In the genomic region with DNA sequence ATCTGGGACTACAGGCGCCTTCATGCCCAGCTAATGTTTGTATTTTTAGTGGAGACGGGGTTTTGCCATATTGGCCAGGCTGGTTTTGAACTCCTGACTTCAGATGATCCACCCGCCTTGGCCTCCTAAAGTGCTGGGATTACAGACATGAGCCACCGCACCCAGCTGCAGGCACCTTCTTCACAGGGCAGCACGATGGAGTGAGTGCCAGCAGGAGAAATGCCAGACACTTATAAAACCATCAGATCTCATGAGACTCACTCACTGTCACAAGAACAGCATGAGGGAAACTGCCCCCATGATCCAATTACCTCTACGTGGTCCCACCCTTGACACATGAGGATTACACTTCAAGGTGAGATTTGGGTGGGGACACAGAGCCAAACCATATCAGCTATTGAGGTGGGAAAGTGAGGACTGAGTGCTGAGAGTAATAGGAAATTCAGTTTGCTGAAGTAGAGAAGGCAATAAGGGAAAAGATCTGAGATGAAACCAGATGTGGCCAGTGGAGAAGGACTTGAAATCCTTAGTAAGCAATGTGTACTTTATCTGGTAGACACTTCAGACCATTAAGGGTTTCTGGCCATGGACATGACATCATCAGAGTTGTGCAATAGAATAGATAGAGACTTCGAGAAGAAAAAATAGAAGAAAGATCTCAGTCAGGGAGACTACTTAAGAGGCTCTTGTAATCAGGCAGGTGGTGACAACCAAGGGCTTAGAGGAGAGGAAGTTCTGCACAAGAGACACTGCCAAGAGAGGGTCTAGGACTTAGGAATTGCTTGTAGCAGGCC, we compare ENCODE assay signal across 20 cellular contexts. TPM values are rescaled to one million over a fixed set of nuclear protein-coding genes. Genes with fewer than 3 reads are reported as not detected.
DNase-seq lines count a peak whose midpoint lies in the region; ATAC-seq and TF ChIP-seq lines count a peak whose summit lies in the region.
"Had no signal": no experiment of that assay in that cellular context is flagged by ENCODE, and none has a peak within 500 bp of the region (broad histone marks: within the 10 kb centered on the region; RNA-seq: fewer than 3 reads in every experiment).

No MANE protein-coding gene starts in this region.

- no peak overlapping the region for H3K23ac ChIP-seq in trophoblast cell (ENCODE audit: low read length)

- no peak overlapping the region for H3K4me2 ChIP-seq in trophoblast cell (ENCODE audit: low read length)

- H2AK5ac ChIP-seq in trophoblast cell (ENCODE audit: low read length), result no peak overlapping the region

- no peaks in the 10 kb centered on the region for H3K79me2 ChIP-seq in trophoblast cell (ENCODE audit: control insufficient read depth, insufficient read depth, low read length, poor library complexity)

- DNase-seq in left ventricle myocardium superior, result no peak
- no peak for DNase-seq in right atrium auricular region (ENCODE audit: low spot score)
- peak; percentile 1 for DNase-seq in amniotic epithelial cell (ENCODE audit: low read depth)
- DNase-seq in iris pigment epithelial cell (ENCODE audit: low read depth), result peak; percentile 7
- no peak for DNase-seq in sciatic nerve (ENCODE audit: low spot score)
- no peak for DNase-seq in trophoblast cell
- DNase-seq: DMS153; GOT3; Karpas-422; MM.1S; NCI-H1417; NCI-H1930; NCI-H2171 treated with DMSO at 0.1 percent for 48 hours; NCI-H446 treated with DMSO at 0.1 percent for 48 hours; NK-92 treated with Interleukin-12 subunit alpha and Interleukin-12 subunit beta, amount 100 ng/mL, for 24 hours had no signal

- no peaks in the 10 kb centered on the region for H3K4me1 ChIP-seq in right atrium auricular region
- H3K4me1 ChIP-seq in trophoblast cell (ENCODE audit: control insufficient read depth in 1 of 2, insufficient read depth in 2 of 2, low read length in 2 of 2), result peaks cover 0 to 7% of the 10 kb centered on the region in 2 experiments

- no peak overlapping the region for H2AFZ ChIP-seq in trophoblast cell (ENCODE audit: insufficient read depth, low read length, poor library complexity)

- H2BK12ac ChIP-seq in trophoblast cell (ENCODE audit: low read length), result no peak overlapping the region

- H4K91ac ChIP-seq in trophoblast cell (ENCODE audit: low read depth, low read length), result no peak overlapping the region

- no peak overlapping the region for H3K18ac ChIP-seq in trophoblast cell (ENCODE audit: low read length)

- H2BK5ac ChIP-seq in trophoblast cell (ENCODE audit: low read depth, low read length, poor library complexity), result no peak overlapping the region

- no peak for TF ChIP-seq CTCF in right atrium auricular region (IDR thresholded peaks at IDR 0.05)

- ATAC-seq in left ventricle myocardium superior (peak; percentile 41), HG03159 (IDR thresholded peaks at IDR 0.05; ENCODE audit: unreplicated experiment) (no peak), sciatic nerve (no peak)

- H3K36me3 ChIP-seq in right atrium auricular region (no peaks in the 10 kb centered on the region), trophoblast cell (ENCODE audit: control insufficient read depth in 1 of 2, insufficient read depth in 2 of 2, low read length in 2 of 2) (no peaks in the 10 kb centered on the region)

- H3K27me3 ChIP-seq in right atrium auricular region (no peaks in the 10 kb centered on the region), trophoblast cell (ENCODE audit: insufficient read depth, low read length) (no peaks in the 10 kb centered on the region)

- H3K4ac ChIP-seq in trophoblast cell (ENCODE audit: low read depth, low read length), result no peak overlapping the region

- no CpG with 5 or more reads among the region's 7 CpGs for WGBS in trophoblast cell (ENCODE audit: extremely low coverage, insufficient coverage, insufficient read length)

- no peaks in the 10 kb centered on the region for H3K9me3 ChIP-seq in right atrium auricular region
- H3K9me3 ChIP-seq in trophoblast cell (ENCODE audit: insufficient read depth, low read depth, low read length), result peaks cover 2% of the 10 kb centered on the region

- no peak overlapping the region for H3K9ac ChIP-seq in trophoblast cell (ENCODE audit: low read length)

- H3K14ac ChIP-seq in trophoblast cell (ENCODE audit: low read length), result no peak overlapping the region

- H2BK120ac ChIP-seq in trophoblast cell (ENCODE audit: insufficient read depth, low read length, poor library complexity), result no peak overlapping the region

- intact Hi-C loops in left ventricle myocardium superior (cut with micrococcal nuclease), result no loop called here
- intact Hi-C loops in sciatic nerve (cut with DNase I), result no loop called here

- H3K4me3 ChIP-seq in right atrium auricular region (no peak overlapping the region), trophoblast cell (ENCODE audit: low read depth, low read length) (no peak overlapping the region)

- no peaks in the 10 kb centered on the region for H3K79me1 ChIP-seq in trophoblast cell (ENCODE audit: low read length)

- no peak overlapping the region for H3K27ac ChIP-seq in right atrium auricular region
- H3K27ac ChIP-seq in trophoblast cell (ENCODE audit: low read depth, low read length), result no peak overlapping the region
- H3K27ac ChIP-seq: C4-2B had no signal

- no peak overlapping the region for H4K12ac ChIP-seq in trophoblast cell (ENCODE audit: low read depth, low read length)

- no peak overlapping the region for H4K8ac ChIP-seq in trophoblast cell (ENCODE audit: low read depth, low read length)

RNA-seq across cellular contexts. Expression of a gene that starts 18.1 kb away (rescaled TPM):
- total RNA-seq in left ventricle myocardium superior, result not detected
- not detected for total RNA-seq in right atrium auricular region
- total RNA-seq in sciatic nerve, result not detected
- polyA plus RNA-seq in trophoblast cell (2013), result not detected in 2 replicates
- total RNA-seq: A673, OCI-LY7, RPMI7951 had no signal

Comparison
In these comparisons a context has a peak if more than half of its experiments do, and no peak if none do; other contexts are left out.
1. DNase-seq: peak in amniotic epithelial cell (single experiment) and iris pigment epithelial cell (single experiment); none in left ventricle myocardium superior (single experiment), right atrium auricular region (single experiment), sciatic nerve (single experiment) and trophoblast cell (0 of 2).